Comparison of ENCODE assay signal across 8 cellular contexts in the genomic region with DNA sequence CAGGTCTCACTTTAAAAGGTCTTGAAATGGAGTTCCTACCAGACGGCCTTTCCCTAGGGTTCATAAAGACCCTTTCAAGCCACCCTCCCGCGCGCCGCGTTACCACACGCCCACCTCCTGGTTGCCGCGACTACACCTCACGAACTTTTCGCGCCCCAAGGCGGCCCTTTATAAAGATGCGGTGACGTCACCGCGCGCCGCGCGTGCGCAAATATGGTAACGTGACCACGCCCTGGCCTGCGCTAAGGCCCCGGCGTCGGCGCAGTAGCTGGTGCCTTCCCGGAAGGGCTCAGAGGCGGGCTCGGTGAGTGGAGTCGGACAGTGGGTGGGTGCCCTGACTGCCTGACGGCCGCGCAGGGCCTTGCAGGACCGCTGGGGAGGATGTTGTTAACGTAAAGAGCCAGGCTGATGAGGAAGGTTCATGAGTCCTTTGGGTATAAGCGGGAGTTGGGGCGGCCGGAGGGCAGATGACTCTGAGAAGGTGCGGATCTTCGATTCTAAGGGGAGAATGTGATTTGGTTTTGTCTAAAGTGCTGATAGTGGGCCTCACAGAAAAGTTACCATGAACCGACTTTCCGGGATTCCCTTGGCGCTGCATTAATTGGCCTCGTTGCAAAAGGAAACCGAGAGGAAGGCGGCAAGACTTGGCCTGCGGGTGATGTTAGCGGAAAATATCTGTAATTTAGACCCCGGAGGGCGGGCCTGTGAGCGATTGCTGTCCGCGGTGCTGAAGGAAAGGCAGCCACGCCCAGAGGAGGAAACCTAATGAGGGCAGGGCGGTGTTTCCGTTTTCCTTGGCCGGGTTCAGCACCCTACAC. TPM values are rescaled to one million over a fixed set of nuclear protein-coding genes. Genes with fewer than 3 reads are reported as not detected.
DNase-seq lines count a peak whose midpoint lies in the region; ATAC-seq lines count a peak whose summit lies in the region.

No MANE protein-coding gene starts in this region.

- DNase-seq in 8988T (peak; percentile 48), NOMO-1 treated with DMSO at 0.1 percent for 48 hours (lab: John Stamatoyannopoulos, UW; ENCODE audit: unreplicated experiment) (peak; percentile 47), fibroblast of gingiva (ENCODE audit: low read depth) (peak; percentile 81), myocyte (ENCODE audit: low read depth) (peak; percentile 89)
- DNase-seq in activated T-helper 1 cell treated with anti-CD3 and anti-CD28 coated beads, Interleukin-2, amount 50 U/mL, for 16 hours (ENCODE audit: low read depth in 1 of 2, low spot score in 1 of 2): peak; percentile 20 to 50
- peak; percentile 65 for DNase-seq in stimulated activated CD8-positive, alpha-beta memory T cell treated with anti-CD3 and anti-CD28 coated beads, Interleukin-7, amount 100 ng/mL, for 24 hours (ENCODE audit: low read depth)

- ATAC-seq in GM18909 (IDR thresholded peaks at IDR 0.05; ENCODE audit: poor library complexity, unreplicated experiment) (peak; percentile 99), HG03280 (IDR thresholded peaks at IDR 0.05; ENCODE audit: unreplicated experiment) (peak; percentile 86)

RNA-seq across cellular contexts. Expression of a gene that starts 54.4 kb away (rescaled TPM):
- not detected in 2 replicates for total RNA-seq in myocyte
- not detected for polyA plus RNA-seq in myocyte (2012)

Comparison
In these comparisons a context has a peak if more than half of its experiments do, and no peak if none do; other contexts are left out.
1. Peak in every context shown above with its lines: DNase-seq and ATAC-seq.
2. DNase-seq: peak in every context shown above with its lines; median percentile 89 in myocyte; 81 in fibroblast of gingiva; 65 in stimulated activated CD8-positive, alpha-beta memory T cell treated with anti-CD3 and anti-CD28 coated beads, Interleukin-7, amount 100 ng/mL, for 24 hours; 48 in 8988T; 47 in NOMO-1 treated with DMSO at 0.1 percent for 48 hours; 35 in activated T-helper 1 cell treated with anti-CD3 and anti-CD28 coated beads, Interleukin-2, amount 50 U/mL, for 16 hours.